27 cellular contexts compared by ENCODE assay signal in genomic region chr12:53333289-53333688, GRCh38. TPM values are rescaled to one million over a fixed set of nuclear protein-coding genes. Genes with fewer than 3 reads are reported as not detected.
"Had no signal": no experiment of that assay in that cellular context is flagged by ENCODE, and none has a peak within 500 bp of the region (broad histone marks: within the 10 kb centered on the region; RNA-seq: fewer than 3 reads in every experiment).

No MANE protein-coding gene starts in this region.

- H3K9me3 ChIP-seq: adrenal gland had no signal

- H3K27ac Mint-ChIP-seq: activated CD4-positive, alpha-beta memory T cell treated with anti-CD3 and anti-CD28 coated beads for 36 hours; activated naive CD4-positive, alpha-beta T cell treated with anti-CD3 and anti-CD28 coated beads for 36 hours; activated naive CD8-positive, alpha-beta T cell; activated T-helper 17 cell treated with anti-CD3 and anti-CD28 coated beads, Interleukin-2, amount 50 U/mL, for 72 hours; T-cell had no signal

- H3K4me3 ChIP-seq: adrenal gland had no signal

- H3K4me3 Mint-ChIP-seq: activated CD4-positive, alpha-beta memory T cell treated with anti-CD3 and anti-CD28 coated beads for 36 hours; activated CD4-positive, alpha-beta T cell treated with anti-CD3 and anti-CD28 coated beads, Interleukin-2, amount 10 ng/mL, durations not matched to agents 7 days and 5 days; activated naive CD4-positive, alpha-beta T cell treated with anti-CD3 and anti-CD28 coated beads for 36 hours; activated naive CD8-positive, alpha-beta T cell; activated T-helper 17 cell treated with anti-CD3 and anti-CD28 coated beads, Interleukin-2, amount 50 U/mL, for 72 hours; T-cell had no signal

- H3K4me1 ChIP-seq: adrenal gland had no signal

- H3K36me3 ChIP-seq: adrenal gland had no signal

- ATAC-seq: activated T-helper 17 cell treated with anti-CD3 and anti-CD28 coated beads, Interleukin-2, amount 50 U/mL, for 72 hours; PC-3; T-cell had no signal

- H3K36me3 Mint-ChIP-seq: activated CD4-positive, alpha-beta memory T cell treated with anti-CD3 and anti-CD28 coated beads for 36 hours; activated naive CD8-positive, alpha-beta T cell; T-cell had no signal

- H3K9me3 Mint-ChIP-seq: activated CD4-positive, alpha-beta memory T cell treated with anti-CD3 and anti-CD28 coated beads for 36 hours; activated CD4-positive, alpha-beta T cell treated with anti-CD3 and anti-CD28 coated beads, Interleukin-2, amount 10 ng/mL, durations not matched to agents 7 days and 5 days; activated naive CD4-positive, alpha-beta T cell treated with anti-CD3 and anti-CD28 coated beads for 36 hours; activated T-helper 17 cell treated with anti-CD3 and anti-CD28 coated beads, Interleukin-2, amount 50 U/mL, for 72 hours; T-cell had no signal

- DNase-seq: activated CD4-positive, alpha-beta memory T cell treated with anti-CD3 and anti-CD28 coated beads for 36 hours; activated CD4-positive, alpha-beta T cell treated with anti-CD3 and anti-CD28 coated beads, Interleukin-2, amount 10 ng/mL, durations not matched to agents 7 days and 5 days; activated CD4-positive, CD25-positive, alpha-beta regulatory T cell; activated gamma-delta T cell; activated naive CD4-positive, alpha-beta T cell treated with anti-CD3 and anti-CD28 coated beads for 36 hours; activated T-cell treated with anti-CD3 and anti-CD28 coated beads for 4 hours; activated T-cell treated with anti-CD3 and anti-CD28 coated beads, Interleukin-2, amount 50 U/mL, for 48 hours; adrenal gland; anterior cingulate cortex; caudate nucleus; Karpas-422; NCI-H1105 treated with DMSO at 0.1 percent for 48 hours; NCI-H1436 treated with DMSO at 0.1 percent for 48 hours; NCI-H187; NCI-H2081; NCI-H446; NCI-H524; PC-3; SHP77 treated with DMSO at 0.1 percent for 48 hours; T-cell; T-helper 2 cell; T1000 had no signal

- H3K27ac ChIP-seq: adrenal gland had no signal

RNA-seq across cellular contexts. Expression of gene SP7, which starts 2.9 kb away (rescaled TPM):
- total RNA-seq: activated CD4-positive, alpha-beta memory T cell treated with anti-CD3 and anti-CD28 coated beads for 36 hours; activated CD4-positive, alpha-beta T cell treated with anti-CD3 and anti-CD28 coated beads, Interleukin-2, amount 10 ng/mL, durations not matched to agents 7 days and 5 days; activated CD8-positive, alpha-beta memory T cell treated with anti-CD3 and anti-CD28 coated beads for 36 hours; activated naive CD4-positive, alpha-beta T cell treated with anti-CD3 and anti-CD28 coated beads for 36 hours; activated T-helper 17 cell treated with anti-CD3 and anti-CD28 coated beads, Interleukin-2, amount 50 U/mL, for 72 hours; adrenal gland; cerebellum; PC-3; SK-MEL-5 had no signal
